In the genomic region with DNA sequence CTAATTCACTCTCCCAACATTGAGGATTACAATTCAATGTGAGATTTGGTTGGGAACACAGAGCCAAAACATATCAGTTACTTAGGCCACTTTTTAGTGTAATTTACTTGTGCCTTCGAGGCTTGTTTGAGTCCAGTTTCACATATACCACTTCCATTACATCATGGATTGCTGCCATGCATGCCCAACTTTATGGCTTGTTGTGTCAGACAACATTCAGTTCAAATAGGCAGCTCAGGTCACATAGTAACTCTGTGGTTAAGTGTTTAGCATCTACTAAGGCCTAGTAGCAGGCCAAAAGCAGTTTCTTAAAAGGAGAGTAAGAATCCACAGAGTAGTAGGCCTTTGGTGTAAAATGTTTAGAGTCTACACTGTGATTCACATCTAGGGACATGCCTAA, we compare ENCODE assay signal across 22 cellular contexts.
DNase-seq lines count a peak whose midpoint lies in the region; ATAC-seq, FAIRE-seq and TF ChIP-seq lines count a peak whose summit lies in the region.
"Had no signal": no experiment of that assay in that cellular context is flagged by ENCODE, and none has a peak within 500 bp of the region (broad histone marks: within the 10 kb centered on the region; RNA-seq: fewer than 3 reads in every experiment).

No MANE protein-coding gene starts in this region.

- ATAC-seq in naive thymus-derived CD8-positive, alpha-beta T cell, result no peak
- no peak for ATAC-seq in activated naive CD8-positive, alpha-beta T cell treated with anti-CD3 and anti-CD28 coated beads, Interleukin-2, amount 50 U/mL, for 24 hours
- ATAC-seq: A549 had no signal

- H3K27me3 ChIP-seq in bronchial epithelial cell (ENCODE audit: control insufficient read depth, insufficient read depth, low read length), result no peaks in the 10 kb centered on the region
- no peaks in the 10 kb centered on the region for H3K27me3 ChIP-seq in mesenchymal stem cell (ENCODE audit: control insufficient read depth in 1 of 2, insufficient read depth in 1 of 2, low read length in 2 of 2)

- H3K9me3 Mint-ChIP-seq in naive thymus-derived CD8-positive, alpha-beta T cell, result no peaks in the 10 kb centered on the region
- H3K9me3 Mint-ChIP-seq in activated naive CD8-positive, alpha-beta T cell treated with anti-CD3 and anti-CD28 coated beads, Interleukin-2, amount 50 U/mL, for 24 hours, result peaks cover under 1% of the 10 kb centered on the region
- H3K9me3 Mint-ChIP-seq: CD4-positive, alpha-beta memory T cell had no signal

- no peaks in the 10 kb centered on the region for H3K4me1 Mint-ChIP-seq in naive thymus-derived CD8-positive, alpha-beta T cell
- no peaks in the 10 kb centered on the region for H3K4me1 Mint-ChIP-seq in activated naive CD8-positive, alpha-beta T cell treated with anti-CD3 and anti-CD28 coated beads, Interleukin-2, amount 50 U/mL, for 24 hours
- H3K4me1 Mint-ChIP-seq: CD4-positive, alpha-beta memory T cell had no signal

- H3K27ac ChIP-seq in HEK293 (ENCODE audit: extremely low read depth, low read depth, low read length) (no peak overlapping the region), mesenchymal stem cell (ENCODE audit: low read length, poor library complexity, severe bottlenecking) (peak overlapping the region; percentile 34)
- H3K27ac ChIP-seq: A549 had no signal

- TF ChIP-seq CTCF in HEK293 (tag by site-specific recombination; IDR thresholded peaks at IDR 0.05) (no peak), bronchial epithelial cell (IDR thresholded peaks at IDR 0.05; ENCODE audit: insufficient read depth, low read length, severe bottlenecking) (no peak)

- CTCF ChIA-PET in HEK293 (lab: Yijun Ruan, JAX), result no interaction called here

- peak overlapping the region; percentile 44 for H3K4me2 ChIP-seq in mesenchymal stem cell (ENCODE audit: low read length, poor library complexity, severe bottlenecking)
- H3K4me2 ChIP-seq: A549 had no signal

- H3K23ac ChIP-seq in mesenchymal stem cell (ENCODE audit: low read length in 2 of 2), result no peak overlapping the region

- no peak overlapping the region for H2AFZ ChIP-seq in mesenchymal stem cell (ENCODE audit: low read depth, low read length)

- no peak overlapping the region for H4K8ac ChIP-seq in mesenchymal stem cell (ENCODE audit: low read length)

- no peak overlapping the region for H3K27ac Mint-ChIP-seq in naive thymus-derived CD8-positive, alpha-beta T cell
- H3K27ac Mint-ChIP-seq in activated naive CD8-positive, alpha-beta T cell treated with anti-CD3 and anti-CD28 coated beads, Interleukin-2, amount 50 U/mL, for 24 hours, result no peak overlapping the region
- H3K27ac Mint-ChIP-seq: CD4-positive, alpha-beta memory T cell had no signal

- no peaks in the 10 kb centered on the region for H3K79me1 ChIP-seq in mesenchymal stem cell (replicated peaks; ENCODE audit: low read length, poor library complexity, severe bottlenecking)

- no peak overlapping the region for H2BK120ac ChIP-seq in mesenchymal stem cell (ENCODE audit: low read depth, low read length)

- no peak overlapping the region for H3K14ac ChIP-seq in mesenchymal stem cell (ENCODE audit: low read length in 2 of 2)

- no peaks in the 10 kb centered on the region for H3K36me3 Mint-ChIP-seq in naive thymus-derived CD8-positive, alpha-beta T cell
- no peaks in the 10 kb centered on the region for H3K36me3 Mint-ChIP-seq in activated naive CD8-positive, alpha-beta T cell treated with anti-CD3 and anti-CD28 coated beads, Interleukin-2, amount 50 U/mL, for 24 hours (ENCODE audit: low read depth)
- H3K36me3 Mint-ChIP-seq: CD4-positive, alpha-beta memory T cell had no signal

- H2BK5ac ChIP-seq in mesenchymal stem cell (ENCODE audit: low read depth, low read length, poor library complexity, severe bottlenecking), result no peak overlapping the region

- no peak overlapping the region for H3K4ac ChIP-seq in mesenchymal stem cell (ENCODE audit: low read depth in 1 of 2, low read length in 2 of 2)

- in situ Hi-C loops in ACHN (cut with HindIII; ENCODE audit: low pct_ligation_motif_present, low pct_unique_long_range_greater_than_20kb, low sequenced_read_pairs), result no loop called here

- no peak overlapping the region for H3K9ac ChIP-seq in mesenchymal stem cell (ENCODE audit: low read length)

- FAIRE-seq in bronchial epithelial cell (lab: Jason Lieb, UNC), result peak; percentile 43
- FAIRE-seq: A549, GM12891, GM18507, H1 had no signal

- no peak overlapping the region for H3K4me3 Mint-ChIP-seq in naive thymus-derived CD8-positive, alpha-beta T cell
- H3K4me3 Mint-ChIP-seq in activated naive CD8-positive, alpha-beta T cell treated with anti-CD3 and anti-CD28 coated beads, Interleukin-2, amount 50 U/mL, for 24 hours, result no peak overlapping the region
- H3K4me3 Mint-ChIP-seq: CD4-positive, alpha-beta memory T cell had no signal

- DNase-seq in bronchial epithelial cell (ENCODE audit: low read depth), result no peak
- DNase-seq in kidney glomerular epithelial cell (lab: John Stamatoyannopoulos, UW), result peak; percentile 3
- no peak for DNase-seq in mesenchymal stem cell
- DNase-seq in ACHN, result no peak
- no peak for DNase-seq in naive thymus-derived CD8-positive, alpha-beta T cell
- DNase-seq in activated naive CD8-positive, alpha-beta T cell treated with anti-CD3 and anti-CD28 coated beads, Interleukin-2, amount 50 U/mL, for 24 hours, result no peak
- DNase-seq in stimulated activated naive CD4-positive, alpha-beta T cell treated with Interleukin-2 at 50 U/mL for 16 hours (lab: John Stamatoyannopoulos, UW), result no peak
- DNase-seq: 8988T; C1 segment of cervical spinal cord; Calu3; CD4-positive, alpha-beta memory T cell; COR-L47; DMS53; DMS79 treated with DMSO at 0.1 percent for 48 hours; GF-D8; H7; HCEC 1CT had no signal

- H3K4me1 ChIP-seq in HEK293 (ENCODE audit: control insufficient read depth, insufficient read depth, low read length) (no peaks in the 10 kb centered on the region), mesenchymal stem cell (ENCODE audit: control insufficient read depth, insufficient read depth, low read depth, low read length) (no peaks in the 10 kb centered on the region)
- H3K4me1 ChIP-seq: A549 had no signal

- H2BK15ac ChIP-seq in mesenchymal stem cell (ENCODE audit: low read depth, poor library complexity, severe bottlenecking), result no peak overlapping the region

- H4K91ac ChIP-seq in mesenchymal stem cell (ENCODE audit: low read length), result no peak overlapping the region

- H2AK5ac ChIP-seq in mesenchymal stem cell (ENCODE audit: low read length, severe bottlenecking), result no peak overlapping the region

- no peaks in the 10 kb centered on the region for H3K36me3 ChIP-seq in HEK293 (ENCODE audit: control insufficient read depth in 2 of 2, insufficient read depth in 1 of 2, low read length in 2 of 2)
- H3K36me3 ChIP-seq in bronchial epithelial cell (ENCODE audit: control insufficient read depth, insufficient read depth, low read length), result no peaks in the 10 kb centered on the region
- no peaks in the 10 kb centered on the region for H3K36me3 ChIP-seq in mesenchymal stem cell (ENCODE audit: control insufficient read depth in 1 of 2, insufficient read depth in 2 of 2, low read depth in 1 of 2, low read length in 2 of 2)

- H3K18ac ChIP-seq in mesenchymal stem cell (ENCODE audit: low read depth in 1 of 2, low read length in 2 of 2), result no peak overlapping the region

- WGBS in mesenchymal stem cell, result 100% methylated on average over 1 of the region's 1 CpG

- no peaks in the 10 kb centered on the region for H3K9me3 ChIP-seq in HEK293 (ENCODE audit: control insufficient read depth, insufficient read depth, low read depth, low read length)
- no peaks in the 10 kb centered on the region for H3K9me3 ChIP-seq in mesenchymal stem cell (ENCODE audit: control insufficient read depth, low read length)
- H3K9me3 ChIP-seq: A549 had no signal

- H2BK12ac ChIP-seq in mesenchymal stem cell (ENCODE audit: low read length in 2 of 2), result no peak overlapping the region

- H3K27me3 Mint-ChIP-seq in naive thymus-derived CD8-positive, alpha-beta T cell, result no peaks in the 10 kb centered on the region
- H3K27me3 Mint-ChIP-seq in activated naive CD8-positive, alpha-beta T cell treated with anti-CD3 and anti-CD28 coated beads, Interleukin-2, amount 50 U/mL, for 24 hours, result no peaks in the 10 kb centered on the region
- H3K27me3 Mint-ChIP-seq: CD4-positive, alpha-beta memory T cell had no signal

- no peak overlapping the region for H3K4me3 ChIP-seq in HEK293 (ENCODE audit: low read depth, low read length)
- no peak overlapping the region for H3K4me3 ChIP-seq in bronchial epithelial cell (ENCODE audit: low read depth, low read length)
- no peak overlapping the region for H3K4me3 ChIP-seq in mesenchymal stem cell (ENCODE audit: insufficient read depth in 1 of 2, low read depth in 1 of 2, low read length in 2 of 2)
- H3K4me3 ChIP-seq: A549 had no signal

- POLR2A ChIA-PET in HEK293 (lab: Yijun Ruan, JAX), result no interaction called here
- POLR2A ChIA-PET in naive thymus-derived CD8-positive, alpha-beta T cell (lab: Charles Lee), result no interaction called here

TF ChIP-seq in HEK293, 187 proteins besides CTCF, POLR2A, EP300 and RAD21:
- TF ChIP-seq ZNF623 (tag by site-specific recombination; IDR thresholded peaks at IDR 0.05) (no peak), ZNF658 (tag by site-specific recombination; IDR thresholded peaks at IDR 0.05) (no peak)
- TF ChIP-seq, protein P1, sequence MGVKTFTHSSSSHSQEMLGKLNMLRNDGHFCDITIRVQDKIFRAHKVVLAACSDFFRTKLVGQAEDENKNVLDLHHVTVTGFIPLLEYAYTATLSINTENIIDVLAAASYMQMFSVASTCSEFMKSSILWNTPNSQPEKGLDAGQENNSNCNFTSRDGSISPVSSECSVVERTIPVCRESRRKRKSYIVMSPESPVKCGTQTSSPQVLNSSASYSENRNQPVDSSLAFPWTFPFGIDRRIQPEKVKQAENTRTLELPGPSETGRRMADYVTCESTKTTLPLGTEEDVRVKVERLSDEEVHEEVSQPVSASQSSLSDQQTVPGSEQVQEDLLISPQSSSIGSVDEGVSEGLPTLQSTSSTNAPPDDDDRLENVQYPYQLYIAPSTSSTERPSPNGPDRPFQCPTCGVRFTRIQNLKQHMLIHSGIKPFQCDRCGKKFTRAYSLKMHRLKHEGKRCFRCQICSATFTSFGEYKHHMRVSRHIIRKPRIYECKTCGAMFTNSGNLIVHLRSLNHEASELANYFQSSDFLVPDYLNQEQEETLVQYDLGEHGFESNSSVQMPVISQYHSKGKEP (tag by site-specific recombination; IDR thresholded peaks at IDR 0.05), result 0 out of 2 replicates have a peak, but pooled peaks have one; percentile 48
